Comparison of ENCODE assay signal across 8 cellular contexts in genomic region chr1:39653546-39654031, GRCh38. TPM values are rescaled to one million over a fixed set of nuclear protein-coding genes. Genes with fewer than 3 reads are reported as not detected.
DNase-seq lines count a peak whose midpoint lies in the region; ATAC-seq and TF ChIP-seq lines count a peak whose summit lies in the region.

No MANE protein-coding gene starts in this region.

- H3K4me3 Mint-ChIP-seq in GM23338: no peak overlapping the region; the same call in 2 of the 3 replicates

- H3F3A ChIP-seq in GM23338 (replicated peaks; ENCODE audit: low read depth): no peaks in the 10 kb centered on the region

- 5 to 7% methylated on average over 8 of the region's 8 CpGs for WGBS in lower leg skin, 2 donors

- intact Hi-C loops in lower leg skin (cut with DNase I; ENCODE audit: low total_unique reads): no loop called here

- peaks cover 12% of the 10 kb centered on the region for H3K4me1 Mint-ChIP-seq in GM23338

- no peak overlapping the region for H2AFZ ChIP-seq in GM23338

- 0 out of 2 replicates have a peak, but pooled peaks cover 6% of the 10 kb centered on the region for H3K4me1 ChIP-seq in GM23338 (ENCODE audit: insufficient read depth)

- no peaks in the 10 kb centered on the region for H4K20me1 ChIP-seq in GM23338 (replicated peaks; ENCODE audit: insufficient read depth)

- H3K27me3 Mint-ChIP-seq in GM23338 (ENCODE audit: insufficient read depth, low read depth, poor library complexity): peaks cover 15% of the 10 kb centered on the region

- no peaks in the 10 kb centered on the region for H3K36me3 ChIP-seq in GM23338 (ENCODE audit: insufficient read depth)

- H3K9me3 Mint-ChIP-seq in GM23338: no peaks in the 10 kb centered on the region

- H3K9me2 ChIP-seq in GM23338 (ENCODE audit: insufficient read depth): peaks cover 4% of the 10 kb centered on the region; the same call in 1 of the 2 replicates

- no peaks in the 10 kb centered on the region for H3K36me3 Mint-ChIP-seq in GM23338 (ENCODE audit: low read depth)

- peak; percentile 81 for ATAC-seq in GM23338

- H3K27ac ChIP-seq in GM23338 (ENCODE audit: low read depth): no peak overlapping the region
- peak overlapping the region in 1 of 2 donors; percentile 62 for H3K27ac ChIP-seq in coronary artery

- no peak for TF ChIP-seq POLR2A in lower leg skin (IDR thresholded peaks at IDR 0.05)

- H3K27ac Mint-ChIP-seq in GM23338: no peak overlapping the region

- peaks cover 26% of the 10 kb centered on the region for H3K27me3 ChIP-seq in GM23338 (ENCODE audit: insufficient read depth)

- TF ChIP-seq CTCF in AG09309 (IDR thresholded peaks at IDR 0.05; ENCODE audit: control insufficient read depth, insufficient read depth, low read depth, low read length, missing control alignments) (peak; percentile 93), GM23338 (conservative IDR thresholded peaks at IDR 0.05; ENCODE audit: low read depth in 2 of 2) (peak; percentile 81 to 91), coronary artery (IDR thresholded peaks at IDR 0.05) (peak; percentile 93), lower leg skin (IDR thresholded peaks at IDR 0.05) (peak in 1 of 3 donors; percentile 67)

- H3K4me3 ChIP-seq in AG09309 (ENCODE audit: control insufficient read depth, low read depth, low read length) (no peak overlapping the region), GM23338 (no peak overlapping the region), coronary artery (peak overlapping the region; percentile 43), lower leg skin (ENCODE audit: low read depth, poor library complexity, severe bottlenecking) (no peak overlapping the region)

- DNase-seq in AG09309 (ENCODE audit: low read depth) (no peak), GM23338 (ENCODE audit: low spot score) (peak; percentile 93), NCI-H446 treated with DMSO at 0.1 percent for 48 hours (lab: John Stamatoyannopoulos, UW) (peak; percentile 47), coronary artery (ENCODE audit: low spot score) (peak; percentile 88), lower leg skin (ENCODE audit: low spot score in 2 of 2) (peak; percentile 78 to 94), mesenteric fat pad (ENCODE audit: low spot score) (no peak)
- peak; percentile 70 for DNase-seq in activated CD4-positive, alpha-beta T cell treated with anti-CD3 and anti-CD28 coated beads for 4 hours
- peak; percentile 45 to 59 (median 52) for DNase-seq in stimulated activated CD4-positive, alpha-beta T cell treated with anti-CD3 and anti-CD28 coated beads, TNF-alpha, amount 100 ng/mL, for 1 hour (ENCODE audit: low read depth in 3 of 3, low spot score in 1 of 3)

- no peaks in the 10 kb centered on the region for H3K79me2 ChIP-seq in GM23338 (replicated peaks; ENCODE audit: insufficient read depth)

- H3K4me2 ChIP-seq in GM23338: no peak overlapping the region

TF ChIP-seq in GM23338, 12 proteins besides CTCF, POLR2A, EP300 and RAD21 (continues in another document):
- TF ChIP-seq STAT1 (IDR thresholded peaks at IDR 0.05; ENCODE audit: unreplicated experiment) (no peak), EZH2phosphoT487 (IDR thresholded peaks at IDR 0.05; ENCODE audit: unreplicated experiment) (no peak), POLR2AphosphoS5 (IDR thresholded peaks at IDR 0.05; ENCODE audit: low read depth) (no peak), REST (IDR thresholded peaks at IDR 0.05; ENCODE audit: unreplicated experiment) (no peak)
- TF ChIP-seq, protein P1, sequence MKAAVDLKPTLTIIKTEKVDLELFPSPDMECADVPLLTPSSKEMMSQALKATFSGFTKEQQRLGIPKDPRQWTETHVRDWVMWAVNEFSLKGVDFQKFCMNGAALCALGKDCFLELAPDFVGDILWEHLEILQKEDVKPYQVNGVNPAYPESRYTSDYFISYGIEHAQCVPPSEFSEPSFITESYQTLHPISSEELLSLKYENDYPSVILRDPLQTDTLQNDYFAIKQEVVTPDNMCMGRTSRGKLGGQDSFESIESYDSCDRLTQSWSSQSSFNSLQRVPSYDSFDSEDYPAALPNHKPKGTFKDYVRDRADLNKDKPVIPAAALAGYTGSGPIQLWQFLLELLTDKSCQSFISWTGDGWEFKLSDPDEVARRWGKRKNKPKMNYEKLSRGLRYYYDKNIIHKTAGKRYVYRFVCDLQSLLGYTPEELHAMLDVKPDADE (IDR thresholded peaks at IDR 0.05): no peak

RNA-seq across cellular contexts. Expression of gene HEYL, which starts 14.1 kb away (rescaled TPM):
- total RNA-seq in GM23338 (2014; rRNA removed; shearing (Covaris generic)): 4.1 and 4.5 TPM in 2 replicates
- polyA plus RNA-seq in GM23338 (2016; fragmentation: Nextera tagmentation; extraction: Ambion mirVana): 1.6 and 1.8 TPM in 2 replicates
- total RNA-seq in lower leg skin (1 to 10 TPM in 3 of 4 donors, under 1 TPM in 1; 0.42 to 3.0 (median 1.6) TPM), mesenteric fat pad (9.4 TPM)

RNA-seq across cellular contexts. Expression of gene NT5C1A, which starts 18.3 kb away (rescaled TPM):
- not detected in 2 replicates for total RNA-seq in GM23338 (2014; rRNA removed; shearing (Covaris generic))
- polyA plus RNA-seq in GM23338 (2016; fragmentation: Nextera tagmentation; extraction: Ambion mirVana): not detected in 2 replicates
- not detected for total RNA-seq in lower leg skin
- 0.42 TPM for total RNA-seq in mesenteric fat pad

RNA-seq across cellular contexts. Expression of gene HPCAL4, which starts 37.6 kb away (rescaled TPM):
- total RNA-seq in GM23338 (2014; rRNA removed; shearing (Covaris generic)): 1.1 and 1.2 TPM in 2 replicates
- polyA plus RNA-seq in GM23338 (2016; fragmentation: Nextera tagmentation; extraction: Ambion mirVana): 0.08 and 0.12 TPM in 2 replicates
- total RNA-seq in lower leg skin: not detected
- not detected for total RNA-seq in mesenteric fat pad

Comparison
In these comparisons a context has a peak if more than half of its experiments do, and no peak if none do; other contexts are left out.
1. DNase-seq: peak in GM23338 (single experiment), NCI-H446 treated with DMSO at 0.1 percent for 48 hours (single experiment), activated CD4-positive, alpha-beta T cell treated with anti-CD3 and anti-CD28 coated beads for 4 hours (2 of 2), coronary artery (single experiment), lower leg skin (2 of 2) and stimulated activated CD4-positive, alpha-beta T cell treated with anti-CD3 and anti-CD28 coated beads, TNF-alpha, amount 100 ng/mL, for 1 hour (3 of 3); none in AG09309 (single experiment) and mesenteric fat pad (single experiment).